ENCODE assay signal across 17 cellular contexts in genomic region chr3:54784021-54784420, GRCh38.
"Had no signal": no experiment of that assay in that cellular context is flagged by ENCODE, and none has a peak within 500 bp of the region (broad histone marks: within the 10 kb centered on the region; RNA-seq: fewer than 3 reads in every experiment).

No MANE protein-coding gene starts in this region.

- H3K36me3 ChIP-seq: adrenal gland, cardiac muscle cell, left ventricle myocardium inferior had no signal

- H3K9me3 ChIP-seq: adrenal gland had no signal

- FAIRE-seq: endothelial cell of umbilical vein, islet of Langerhans had no signal

- H3K27ac ChIP-seq: adrenal gland, cardiac muscle cell, hepatocyte, left ventricle myocardium inferior, parathyroid adenoma, VCaP had no signal

- DNase-seq: activated CD4-positive, alpha-beta T cell treated with anti-CD3 and anti-CD28 coated beads for 1 hour; activated CD8-positive, alpha-beta memory T cell treated with anti-CD3 and anti-CD28 coated beads for 24 hours; activated CD8-positive, alpha-beta memory T cell treated with anti-CD3 and anti-CD28 coated beads, Interleukin-2, amount 50 U/mL, for 48 hours; activated gamma-delta T cell; dermis blood vessel endothelial cell; effector memory CD4-positive, alpha-beta T cell; left ventricle myocardium inferior; stimulated activated naive B cell treated with anti-CD40 and anti-IgM and Interleukin-4, amounts not matched to agents 10 μg/mL and 1 μg/mL and 100 μg/mL, for 72 hours; SW 1271; T-helper 2 cell had no signal

- H3K4me1 ChIP-seq: adrenal gland, left ventricle myocardium inferior, parathyroid adenoma had no signal

- H3K4me3 ChIP-seq: adrenal gland, cardiac muscle cell, hepatocyte, left ventricle myocardium inferior had no signal

- H3K27me3 ChIP-seq: adrenal gland, cardiac muscle cell, hepatocyte had no signal
